ENCODE assay signal across 23 cellular contexts in genomic region chr2:200476836-200477235, GRCh38. TPM values are rescaled to one million over a fixed set of nuclear protein-coding genes. Genes with fewer than 3 reads are reported as not detected.
DNase-seq lines count a peak whose midpoint lies in the region; ATAC-seq and TF ChIP-seq lines count a peak whose summit lies in the region.
"Had no signal": no experiment of that assay in that cellular context is flagged by ENCODE, and none has a peak within 500 bp of the region (broad histone marks: within the 10 kb centered on the region; RNA-seq: fewer than 3 reads in every experiment).

No MANE protein-coding gene starts in this region.

- H3K9ac ChIP-seq in skeletal muscle satellite cell (ENCODE audit: low read depth, low read length): peak overlapping the region; percentile 3
- H3K9ac ChIP-seq in MM.1S (ENCODE audit: low read length): no peak overlapping the region
- H3K9ac ChIP-seq: KMS-11 had no signal

- H3K4me3 ChIP-seq in OCI-LY7 (ENCODE audit: low read depth, low read length, poor library complexity, severe bottlenecking) (no peak overlapping the region), skeletal muscle satellite cell (ENCODE audit: low read length) (no peak overlapping the region), MM.1S (ENCODE audit: low read length) (no peak overlapping the region)
- H3K4me3 ChIP-seq: adrenal gland, HAP-1, ovary, PC-9, SJSA1, upper lobe of left lung had no signal

- DNase-seq in LHCN-M2 (ENCODE audit: low read depth) (peak; percentile 67), OCI-LY7 (ENCODE audit: low spot score) (no peak), left cardiac atrium (peak; percentile 22), HuH-7.5 (ENCODE audit: low spot score) (no peak), MM.1S (no peak), SHP77 (lab: John Stamatoyannopoulos, UW) (no peak)
- DNase-seq: activated CD4-positive, alpha-beta T cell treated with anti-CD3 and anti-CD28 coated beads, Interleukin-2, amount 50 U/mL, for 4 hours; activated gamma-delta T cell treated with Interleukin-2 at 50 U/mL for 16 hours; adrenal gland; AML-193; foreskin fibroblast; naive thymus-derived CD4-positive, alpha-beta T cell; NCI-H2107; NCI-H526; ovary; PC-9; stimulated activated CD4-positive, alpha-beta T cell treated with anti-CD3 and anti-CD28 coated beads, Interleukin-2, amount 100 ng/mL, for 24 hours; stimulated activated naive B cell treated with anti-CD40 and anti-IgM and Interleukin-4, amounts not matched to agents 10 μg/mL and 1 μg/mL and 100 μg/mL, for 72 hours; upper lobe of left lung had no signal

- CTCF ChIA-PET in OCI-LY7 (lab: Charles Lee; ENCODE audit: unreplicated experiment): no interaction called here

- no TSS peak for BruUV-seq in OCI-LY7 (replicated peaks; lab: Mats Ljungman, UMichigan)

- H3K4me1 ChIP-seq in OCI-LY7 (ENCODE audit: insufficient read depth, low read length, poor library complexity, severe bottlenecking) (no peaks in the 10 kb centered on the region), skeletal muscle satellite cell (ENCODE audit: control insufficient read depth, insufficient read depth, low read length) (peaks cover 46% of the 10 kb centered on the region), MM.1S (ENCODE audit: low read length) (peaks cover 17% of the 10 kb centered on the region)
- H3K4me1 ChIP-seq: adrenal gland, HAP-1 had no signal

- H3K79me2 ChIP-seq in OCI-LY7 (ENCODE audit: insufficient read depth, low read depth, low read length) (no peaks in the 10 kb centered on the region), MM.1S (ENCODE audit: low read length) (no peaks in the 10 kb centered on the region)

- intact Hi-C loops in OCI-LY7 (cut with micrococcal nuclease; ENCODE audit: unreplicated experiment) (no loop called here), left cardiac atrium (cut with DNase I) (no loop called here)

- TF ChIP-seq CTCF in OCI-LY7 (conservative IDR thresholded peaks at IDR 0.05; ENCODE audit: low read length) (no peak), MM.1S (IDR thresholded peaks at IDR 0.05; ENCODE audit: low read length) (no peak)

- no peaks in the 10 kb centered on the region for H3K27me3 ChIP-seq in skeletal muscle satellite cell (ENCODE audit: control insufficient read depth, insufficient read depth, low read length)
- H3K27me3 ChIP-seq in MM.1S (replicated peaks; ENCODE audit: insufficient read depth, low read length): no peaks in the 10 kb centered on the region
- H3K27me3 ChIP-seq: adrenal gland, ovary, SJSA1, upper lobe of left lung had no signal

- H3K9me2 ChIP-seq in OCI-LY7 (ENCODE audit: insufficient read depth, low read length) (no peaks in the 10 kb centered on the region), MM.1S (replicated peaks; ENCODE audit: insufficient read depth, low read length) (no peaks in the 10 kb centered on the region)

- peak; percentile 22 to 51 for ATAC-seq in left cardiac atrium
- ATAC-seq: naive thymus-derived CD4-positive, alpha-beta T cell; stimulated activated naive B cell treated with anti-CD40 and anti-IgM and Interleukin-4, amounts not matched to agents 10 μg/mL and 1 μg/mL and 100 μg/mL, for 72 hours had no signal

- H3K9me3 ChIP-seq in OCI-LY7 (ENCODE audit: low read length) (no peaks in the 10 kb centered on the region), skeletal muscle satellite cell (replicated peaks; ENCODE audit: low read length) (no peaks in the 10 kb centered on the region), MM.1S (replicated peaks; ENCODE audit: insufficient read depth, low read length) (no peaks in the 10 kb centered on the region)
- H3K9me3 ChIP-seq: adrenal gland, HAP-1, ovary, SJSA1, upper lobe of left lung had no signal

- H3K4me2 ChIP-seq in OCI-LY7 (ENCODE audit: low read length): peak overlapping the region; percentile 11; the same call in 1 of the 2 replicates
- peak overlapping the region; percentile 10 for H3K4me2 ChIP-seq in skeletal muscle satellite cell (ENCODE audit: low read length)
- no peak overlapping the region for H3K4me2 ChIP-seq in MM.1S (ENCODE audit: low read depth, low read length)
- H3K4me2 ChIP-seq: KMS-11, PC-9 had no signal

- no peaks in the 10 kb centered on the region for H4K20me1 ChIP-seq in OCI-LY7 (ENCODE audit: insufficient read depth, low read length)
- no peaks in the 10 kb centered on the region for H4K20me1 ChIP-seq in MM.1S (ENCODE audit: insufficient read depth, low read length)

- H3K27ac ChIP-seq in OCI-LY7 (ENCODE audit: low read depth, low read length, poor library complexity, severe bottlenecking) (no peak overlapping the region), MM.1S (ENCODE audit: low read length) (no peak overlapping the region)
- H3K27ac ChIP-seq: KMS-11, ovary, PC-9, SJSA1 had no signal

- H3F3A ChIP-seq in MM.1S (ENCODE audit: insufficient read depth, low read length): peaks cover 10% of the 10 kb centered on the region

- POLR2A ChIA-PET in OCI-LY7 (lab: Charles Lee): interaction anchor here (1.3 kb wide), 1 partner anchor 9 kb away, joined by 3 read pairs; no protein-coding TSS in a partner anchor

- H2AFZ ChIP-seq in OCI-LY7 (ENCODE audit: low read length) (no peak overlapping the region), MM.1S (ENCODE audit: low read length) (no peak overlapping the region)
- H2AFZ ChIP-seq: PC-9 had no signal

- H3K36me3 ChIP-seq in OCI-LY7 (ENCODE audit: insufficient read depth, low read length): no peaks in the 10 kb centered on the region
- peaks cover 49% of the 10 kb centered on the region for H3K36me3 ChIP-seq in skeletal muscle satellite cell (ENCODE audit: insufficient read depth, low read length)
- H3K36me3 ChIP-seq in MM.1S (replicated peaks; ENCODE audit: insufficient read depth, low read length): 0 out of 2 replicates have a peak, but pooled peaks cover 5% of the 10 kb centered on the region
- H3K36me3 ChIP-seq: ovary had no signal

RNA-seq across cellular contexts. Expression of gene KCTD18, which starts 33.0 kb away (rescaled TPM):
- total RNA-seq in LHCN-M2 (2014; rRNA removed): 19.6 and 22.5 TPM in 2 replicates
- polyA plus RNA-seq in LHCN-M2 (2012): 6.9 TPM
- total RNA-seq in OCI-LY7 (2014; rRNA removed; shearing (Covaris generic)): 10.9 and 12.7 TPM in 2 replicates
- total RNA-seq in OCI-LY7 (2022): 16.2 and 20.0 TPM in 2 replicates
- total RNA-seq in left cardiac atrium: 10 to 100 TPM in 1 of 2 donors, 1 to 10 TPM in 1; 9.1 to 10.4 TPM
- 13.2 and 14.6 TPM in 2 replicates for total RNA-seq in skeletal muscle satellite cell (2012; rRNA removed)

RNA-seq across cellular contexts. Expression of gene SGO2, which starts 49.2 kb away (rescaled TPM):
- total RNA-seq in LHCN-M2 (2014; rRNA removed) (43.1 and 48.9 TPM in 2 replicates), OCI-LY7 (2022) (55.3 and 62.5 TPM in 2 replicates), left cardiac atrium (1 to 10 TPM; 1.6 to 2.2 TPM)
- polyA plus RNA-seq in LHCN-M2 (2012): 5.8 TPM
- 24.6 and 29.3 TPM in 2 replicates for total RNA-seq in OCI-LY7 (2014; rRNA removed; shearing (Covaris generic))
- total RNA-seq in skeletal muscle satellite cell (2012; rRNA removed): 10.4 and 13.1 TPM in 2 replicates

Comparison
In these comparisons a context has a peak if more than half of its experiments do, and no peak if none do; other contexts are left out.
1. DNase-seq: peak in LHCN-M2 (single experiment) and left cardiac atrium (single experiment); none in OCI-LY7 (single experiment), HuH-7.5 (single experiment), MM.1S (single experiment) and SHP77 (0 of 2).
2. RNA of gene SGO2, which starts 49.2 kb away (total RNA-seq): 24.6 to 62.5 TPM in OCI-LY7 and 43.1 to 48.9 TPM in LHCN-M2; 1.6 to 2.2 TPM in left cardiac atrium; every median in the first group is over 4 times any median in the second.